12 cellular contexts compared by ENCODE assay signal in the genomic region with DNA sequence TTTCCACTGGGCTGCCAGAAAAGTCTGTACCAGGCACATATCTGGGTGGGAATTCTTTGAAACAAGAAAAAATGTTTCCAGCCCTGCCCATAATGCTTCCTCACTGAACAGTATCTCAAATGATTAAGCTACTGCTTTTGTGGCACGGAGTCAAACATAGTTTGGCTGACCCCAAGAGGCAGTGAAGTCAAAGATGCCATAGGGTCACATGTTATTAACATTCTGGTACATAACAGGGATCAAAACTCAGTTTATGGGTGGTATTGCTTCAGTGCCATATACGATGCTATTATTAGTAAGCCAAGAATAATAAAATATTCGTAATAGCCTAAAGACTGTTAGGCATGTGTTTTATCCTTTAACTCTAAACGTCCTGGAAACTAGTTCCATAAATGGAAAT.
A peak's percentile ranks its signal among the peaks of the same experiment; 100 is the strongest.
DNase-seq lines count a peak whose midpoint lies in the region; ATAC-seq and TF ChIP-seq lines count a peak whose summit lies in the region.
"Had no signal": no experiment of that assay in that cellular context is flagged by ENCODE, and none has a peak within 500 bp of the region (broad histone marks: within the 10 kb centered on the region; RNA-seq: fewer than 3 reads in every experiment).

No MANE protein-coding gene starts in this region.

- H3K27ac Mint-ChIP-seq in type B pancreatic cell = no peak overlapping the region
- H3K27ac Mint-ChIP-seq: activated naive CD8-positive, alpha-beta T cell treated with anti-CD3 and anti-CD28 coated beads, Interleukin-2, amount 50 U/mL, for 24 hours; immature natural killer cell had no signal

- H2AFZ ChIP-seq in PC-3 (ENCODE audit: low read length) = no peak overlapping the region

- 100% methylated on average over 1 of the region's 4 CpGs; no CpG with 5 or more reads in 1 of the 2 experiments for WGBS in mesodermal cell (ENCODE audit: insufficient coverage in 2 of 2), 2 experiments

- H3K36me3 ChIP-seq in PC-3 (ENCODE audit: low read depth, low read length) = peaks cover 39% of the 10 kb centered on the region
- peaks cover 64% of the 10 kb centered on the region for H3K36me3 ChIP-seq in mesodermal cell (ENCODE audit: control insufficient read depth, insufficient read depth, low read length)
- H3K36me3 ChIP-seq in vagina = peaks cover 0 to 16% of the 10 kb centered on the region in 2 donors

- peaks cover 34% of the 10 kb centered on the region for H3K4me1 Mint-ChIP-seq in type B pancreatic cell (ENCODE audit: unreplicated experiment)
- H3K4me1 Mint-ChIP-seq: activated naive CD8-positive, alpha-beta T cell treated with anti-CD3 and anti-CD28 coated beads, Interleukin-2, amount 50 U/mL, for 24 hours; immature natural killer cell had no signal

- H3K4me3 Mint-ChIP-seq in type B pancreatic cell = no peak overlapping the region
- H3K4me3 Mint-ChIP-seq: activated naive CD8-positive, alpha-beta T cell treated with anti-CD3 and anti-CD28 coated beads, Interleukin-2, amount 50 U/mL, for 24 hours; immature natural killer cell; WTC11 had no signal

- BruUV-seq in PC-3 (replicated peaks; lab: Mats Ljungman, UMichigan) = no TSS peak

- TF ChIP-seq CTCF in PC-3 (conservative IDR thresholded peaks at IDR 0.05; ENCODE audit: low read depth, low read length) (no peak), epithelial cell of esophagus (IDR thresholded peaks at IDR 0.05; ENCODE audit: insufficient read depth, low read depth, low read length, missing control alignments) (no peak), vagina (IDR thresholded peaks at IDR 0.05) (no peak), type B pancreatic cell (conservative IDR thresholded peaks at IDR 0.05) (no peak), GM10266 (IDR thresholded peaks at IDR 0.05; ENCODE audit: control insufficient read depth, insufficient read depth, low read depth, missing control alignments) (no peak)

- H3K79me2 ChIP-seq in PC-3 (ENCODE audit: low read length) = peaks cover 38% of the 10 kb centered on the region

- intact Hi-C loops in PC-3 (cut with micrococcal nuclease) (no loop called here), vagina (cut with DNase I) (no loop called here)

- H3K9me3 ChIP-seq in PC-3 (ENCODE audit: low read length) = no peaks in the 10 kb centered on the region
- H3K9me3 ChIP-seq in mesodermal cell (ENCODE audit: control insufficient read depth, low read length) = no peaks in the 10 kb centered on the region
- no peaks in the 10 kb centered on the region for H3K9me3 ChIP-seq in vagina

- H3K36me3 Mint-ChIP-seq in type B pancreatic cell = peaks cover 30% of the 10 kb centered on the region

- no peak for TF ChIP-seq POLR2A in vagina (IDR thresholded peaks at IDR 0.05)

- DNase-seq in PC-3 (peak; percentile 61), epithelial cell of esophagus (ENCODE audit: low read depth) (peak; percentile 27), vagina (ENCODE audit: extremely low spot score in 2 of 2) (no peak), GDM1 (lab: John Stamatoyannopoulos, UW) (no peak), type B pancreatic cell (ENCODE audit: extremely low spot score, unreplicated experiment) (no peak), GM10266 (ENCODE audit: extremely low spot score) (no peak)
- DNase-seq: activated naive CD8-positive, alpha-beta T cell treated with anti-CD3 and anti-CD28 coated beads, Interleukin-2, amount 50 U/mL, for 24 hours; immature natural killer cell; NCI-H510A had no signal

- CTCF ChIA-PET in PC-3 (lab: Charles Lee) = interaction anchor here (0.6 kb wide), 1 partner anchor 47 kb away, joined by 3 read pairs; no protein-coding TSS in a partner anchor

- H3K4me1 ChIP-seq in PC-3 (ENCODE audit: insufficient read depth, low read length) = peaks cover 75% of the 10 kb centered on the region
- H3K4me1 ChIP-seq in mesodermal cell (ENCODE audit: control insufficient read depth, insufficient read depth, low read length, poor library complexity, severe bottlenecking) = peaks cover 57% of the 10 kb centered on the region
- H3K4me1 ChIP-seq in vagina = peaks cover 59% of the 10 kb centered on the region

- no peaks in the 10 kb centered on the region for H3F3A ChIP-seq in PC-3 (ENCODE audit: low read length, unreplicated experiment)

- no peak overlapping the region for H3K4me3 ChIP-seq in PC-3 (ENCODE audit: low read length)
- no peak overlapping the region for H3K4me3 ChIP-seq in epithelial cell of esophagus (ENCODE audit: low read length)
- H3K4me3 ChIP-seq in mesodermal cell (ENCODE audit: extremely low read depth, insufficient read depth, low read length, poor library complexity, severe bottlenecking) = no peak overlapping the region
- H3K4me3 ChIP-seq in vagina = no peak overlapping the region

- ATAC-seq in PC-3 (peak; percentile 19), HG03571 (IDR thresholded peaks at IDR 0.05; ENCODE audit: unreplicated experiment) (no peak)
- ATAC-seq: activated naive CD8-positive, alpha-beta T cell treated with anti-CD3 and anti-CD28 coated beads, Interleukin-2, amount 50 U/mL, for 24 hours; WTC11 had no signal

- no peak overlapping the region for H3K9ac ChIP-seq in PC-3 (ENCODE audit: low read length)

- H3K9me2 ChIP-seq in PC-3 (replicated peaks; ENCODE audit: low read length) = no peaks in the 10 kb centered on the region

- H3K27ac ChIP-seq in PC-3 (ENCODE audit: low read length) = peak overlapping the region; percentile 23; the same call in 1 of the 2 replicates
- peak overlapping the region; percentile 96 for H3K27ac ChIP-seq in mesodermal cell (ENCODE audit: low read depth, low read length, severe bottlenecking)
- H3K27ac ChIP-seq in vagina = peak overlapping the region; percentile 62

- H3K27me3 ChIP-seq in PC-3 (ENCODE audit: low read length) (no peaks in the 10 kb centered on the region), vagina (no peaks in the 10 kb centered on the region)

- POLR2A ChIA-PET in PC-3 (lab: Charles Lee; ENCODE audit: unreplicated experiment) = no interaction called here

- H3K27me3 Mint-ChIP-seq in type B pancreatic cell = no peaks in the 10 kb centered on the region
- H3K27me3 Mint-ChIP-seq: activated naive CD8-positive, alpha-beta T cell treated with anti-CD3 and anti-CD28 coated beads, Interleukin-2, amount 50 U/mL, for 24 hours had no signal

- peaks cover 4% of the 10 kb centered on the region for H3K9me3 Mint-ChIP-seq in type B pancreatic cell
- H3K9me3 Mint-ChIP-seq: activated naive CD8-positive, alpha-beta T cell treated with anti-CD3 and anti-CD28 coated beads, Interleukin-2, amount 50 U/mL, for 24 hours; immature natural killer cell; WTC11 had no signal

- peak overlapping the region; percentile 45; the same call in 1 of the 2 replicates for H3K4me2 ChIP-seq in PC-3 (ENCODE audit: low read length)

- no peaks in the 10 kb centered on the region for H4K20me1 ChIP-seq in PC-3 (ENCODE audit: low read length)

Comparison
In these comparisons a context has a peak if more than half of its experiments do, and no peak if none do; other contexts are left out.
1. DNase-seq: peak in PC-3 (single experiment) and epithelial cell of esophagus (single experiment); none in vagina (0 of 2), GDM1 (single experiment), type B pancreatic cell (single experiment) and GM10266 (single experiment).
2. H3K27ac ChIP-seq: peak in every context shown above with its lines; median percentile 96 in mesodermal cell; 62 in vagina; 23 in PC-3.